Comparison of ENCODE assay signal across 15 cellular contexts in genomic region chr1:56435434-56436337, GRCh38.
DNase-seq lines count a peak whose midpoint lies in the region; ATAC-seq and TF ChIP-seq lines count a peak whose summit lies in the region.
"Had no signal": no experiment of that assay in that cellular context is flagged by ENCODE, and none has a peak within 500 bp of the region (broad histone marks: within the 10 kb centered on the region; RNA-seq: fewer than 3 reads in every experiment).

No MANE protein-coding gene starts in this region.

- H3K27me3 ChIP-seq in HUES6 (ENCODE audit: control insufficient read depth, insufficient read depth, low read length) (peaks cover 6% of the 10 kb centered on the region; the same call in 1 of the 2 replicates), iPS-18a (ENCODE audit: control insufficient read depth, insufficient read depth, low read length) (peaks cover 27% of the 10 kb centered on the region), brain microvascular endothelial cell (replicated peaks) (no peaks in the 10 kb centered on the region)

- POLR2A ChIA-PET in activated B cell treated with CpG ODN at 0.5 μM for 24 hours (lab: Charles Lee): no interaction called here

- H3K27ac Mint-ChIP-seq in activated B cell treated with CpG ODN at 0.5 μM for 24 hours (peak overlapping the region; percentile 66), progenitor cell of endocrine pancreas (peak overlapping the region; percentile 65)
- H3K27ac Mint-ChIP-seq: activated T-cell treated with anti-CD3 and anti-CD28 coated beads, Interleukin-2, amount 50 U/mL, for 24 hours had no signal

- H3K4me1 ChIP-seq in HUES6 (ENCODE audit: control insufficient read depth, insufficient read depth, low read length): peaks cover 57% of the 10 kb centered on the region
- peaks cover 55% of the 10 kb centered on the region for H3K4me1 ChIP-seq in iPS-18a (ENCODE audit: control insufficient read depth, low read depth, low read length)

- no peak for TF ChIP-seq CTCF in activated B cell treated with CpG ODN at 0.5 μM for 24 hours (IDR thresholded peaks at IDR 0.05)
- no peak for TF ChIP-seq CTCF in progenitor cell of endocrine pancreas (IDR thresholded peaks at IDR 0.05; ENCODE audit: unreplicated experiment)
- TF ChIP-seq CTCF in brain microvascular endothelial cell (IDR thresholded peaks at IDR 0.05; ENCODE audit: low read depth, low read length, missing control alignments): no peak

- H3K9ac ChIP-seq in HUES6 (ENCODE audit: low read length): peak overlapping the region; percentile 10
- no peak overlapping the region for H3K9ac ChIP-seq in iPS-18a (ENCODE audit: low read length)

- peaks cover 65% of the 10 kb centered on the region for H3K4me1 Mint-ChIP-seq in activated B cell treated with CpG ODN at 0.5 μM for 24 hours
- H3K4me1 Mint-ChIP-seq in progenitor cell of endocrine pancreas (ENCODE audit: low read depth): peaks cover 62% of the 10 kb centered on the region

- H3K27me3 Mint-ChIP-seq in activated B cell treated with CpG ODN at 0.5 μM for 24 hours (no peaks in the 10 kb centered on the region), progenitor cell of endocrine pancreas (peaks cover 11% of the 10 kb centered on the region)
- H3K27me3 Mint-ChIP-seq: activated T-cell treated with anti-CD3 and anti-CD28 coated beads, Interleukin-2, amount 50 U/mL, for 24 hours had no signal

- DNase-seq in activated B cell treated with CpG ODN at 0.5 μM for 24 hours (no peak), progenitor cell of endocrine pancreas (ENCODE audit: low spot score, unreplicated experiment) (no peak), NK-92 (lab: John Stamatoyannopoulos, UW; ENCODE audit: unreplicated experiment) (no peak), brain microvascular endothelial cell (no peak)
- DNase-seq in stimulated activated naive CD4-positive, alpha-beta T cell (lab: John Stamatoyannopoulos, UW): no peak
- DNase-seq: activated CD4-positive, alpha-beta T cell treated with anti-CD3 and anti-CD28 coated beads for 1 hour; activated T-cell treated with anti-CD3 and anti-CD28 coated beads, Interleukin-2, amount 50 U/mL, for 24 hours; amniotic stem cell; effector memory CD4-positive, alpha-beta T cell; NCI-H187; stimulated activated CD4-positive, alpha-beta T cell treated with anti-CD3 and anti-CD28 coated beads, Interleukin-4, amount 100 ng/mL, for 4 hours; stimulated activated naive CD8-positive, alpha-beta T cell treated with anti-CD3 and anti-CD28 coated beads, Interleukin-15, Interleukin-2, amounts not matched to agents 100 U/mL and 50 U/mL, for 24 hours had no signal

- H3K36me3 Mint-ChIP-seq in activated B cell treated with CpG ODN at 0.5 μM for 24 hours (ENCODE audit: low read depth) (no peaks in the 10 kb centered on the region), progenitor cell of endocrine pancreas (ENCODE audit: insufficient read depth) (no peaks in the 10 kb centered on the region)

- in situ Hi-C loops in brain microvascular endothelial cell (cut with HindIII; ENCODE audit: low pct_ligation_motif_present, low sequenced_read_pairs): no loop called here

- H3K9me3 Mint-ChIP-seq in activated B cell treated with CpG ODN at 0.5 μM for 24 hours (no peaks in the 10 kb centered on the region), progenitor cell of endocrine pancreas (ENCODE audit: low read depth) (no peaks in the 10 kb centered on the region)
- H3K9me3 Mint-ChIP-seq: activated T-cell treated with anti-CD3 and anti-CD28 coated beads, Interleukin-2, amount 50 U/mL, for 24 hours had no signal

- H3K4me3 ChIP-seq in HUES6 (ENCODE audit: low read depth, low read length) (peak overlapping the region; percentile 0; the same call in 1 of the 2 replicates), iPS-18a (ENCODE audit: low read length) (peak overlapping the region; percentile 20), brain microvascular endothelial cell (ENCODE audit: low read depth, low read length) (no peak overlapping the region)

- H3K36me3 ChIP-seq in HUES6 (ENCODE audit: control insufficient read depth, insufficient read depth, low read length): no peaks in the 10 kb centered on the region
- no peaks in the 10 kb centered on the region for H3K36me3 ChIP-seq in iPS-18a (ENCODE audit: control insufficient read depth, low read depth, low read length)
- H3K36me3 ChIP-seq in brain microvascular endothelial cell (replicated peaks): no peaks in the 10 kb centered on the region

- H3K27ac ChIP-seq in HUES6 (ENCODE audit: low read depth, low read length) (no peak overlapping the region), iPS-18a (ENCODE audit: low read length) (no peak overlapping the region), brain microvascular endothelial cell (no peak overlapping the region)

- CTCF ChIA-PET in activated B cell treated with CpG ODN at 0.5 μM for 24 hours (lab: Charles Lee): no interaction called here

- H3K9me3 ChIP-seq in HUES6 (ENCODE audit: control insufficient read depth, insufficient read depth, low read depth, low read length) (no peaks in the 10 kb centered on the region), iPS-18a (ENCODE audit: control insufficient read depth, low read depth, low read length) (no peaks in the 10 kb centered on the region)

- intact Hi-C loops in activated B cell treated with CpG ODN at 0.5 μM for 24 hours (cut with micrococcal nuclease): loop anchor here (5.0 kb wide), 1 partner anchor 37 kb away; no protein-coding TSS in a partner anchor

- H3K4me3 Mint-ChIP-seq in activated B cell treated with CpG ODN at 0.5 μM for 24 hours (no peak overlapping the region), progenitor cell of endocrine pancreas (ENCODE audit: low read depth) (no peak overlapping the region)
- H3K4me3 Mint-ChIP-seq: activated T-cell treated with anti-CD3 and anti-CD28 coated beads, Interleukin-2, amount 50 U/mL, for 24 hours had no signal

- ATAC-seq in activated B cell treated with CpG ODN at 0.5 μM for 24 hours (ENCODE audit: low read depth) (no peak), HG03135 (IDR thresholded peaks at IDR 0.05; ENCODE audit: unreplicated experiment) (no peak)
- ATAC-seq: stimulated activated naive CD8-positive, alpha-beta T cell treated with anti-CD3 and anti-CD28 coated beads, Interleukin-15, Interleukin-2, amounts not matched to agents 100 U/mL and 50 U/mL, for 24 hours had no signal
